Comparison of ENCODE assay signal across 25 cellular contexts in genomic region chr11:117437791-117438130, GRCh38.
DNase-seq lines count a peak whose midpoint lies in the region; ATAC-seq, FAIRE-seq and TF ChIP-seq lines count a peak whose summit lies in the region.
"Had no signal": no experiment of that assay in that cellular context is flagged by ENCODE, and none has a peak within 500 bp of the region (broad histone marks: within the 10 kb centered on the region; RNA-seq: fewer than 3 reads in every experiment).

No MANE protein-coding gene starts in this region.

- ATAC-seq in stimulated activated naive CD8-positive, alpha-beta T cell treated with anti-CD3 and anti-CD28 coated beads, Interleukin-15, amount 100 ng/mL, for 72 hours, result peak; percentile 33
- no peak for ATAC-seq in stimulated activated naive CD8-positive, alpha-beta T cell treated with anti-CD3 and anti-CD28 coated beads, Interleukin-15, Interleukin-2, amounts not matched to agents 100 U/mL and 50 U/mL, for 24 hours
- ATAC-seq in GM18502 (IDR thresholded peaks at IDR 0.05; ENCODE audit: poor library complexity, unreplicated experiment), result no peak
- ATAC-seq: A549 had no signal

- H3K27ac Mint-ChIP-seq in stimulated activated naive CD8-positive, alpha-beta T cell treated with anti-CD3 and anti-CD28 coated beads, Interleukin-15, amount 100 ng/mL, for 72 hours, result no peak overlapping the region
- H3K27ac Mint-ChIP-seq: CD14-positive monocyte; CD4-positive, alpha-beta T cell; CD8-positive, alpha-beta memory T cell had no signal

- H3K23ac ChIP-seq in H1 (ENCODE audit: insufficient read length), result no peak overlapping the region

- peak overlapping the region; percentile 95; the same call in 1 of the 2 replicates for H2BK15ac ChIP-seq in H1 (ENCODE audit: low read length)

- no peaks in the 10 kb centered on the region for H3K9me3 Mint-ChIP-seq in stimulated activated naive CD8-positive, alpha-beta T cell treated with anti-CD3 and anti-CD28 coated beads, Interleukin-15, amount 100 ng/mL, for 72 hours
- H3K9me3 Mint-ChIP-seq: CD4-positive, alpha-beta T cell; CD8-positive, alpha-beta memory T cell had no signal

- TF ChIP-seq EP300 in H1 (IDR thresholded peaks at IDR 0.05; ENCODE audit: borderline replicate concordance in 1 of 2, low read depth in 2 of 2, low read length in 2 of 2), result no peak

- H3K18ac ChIP-seq in H1 (ENCODE audit: extremely low read depth, low read length), result peak overlapping the region; percentile 60

- no peak overlapping the region for H3K4me2 ChIP-seq in H1 (ENCODE audit: insufficient read depth in 1 of 2, low read depth in 2 of 2, low read length in 2 of 2)
- H3K4me2 ChIP-seq: A549; BLaER1 treated with 17β-estradiol and CSF1 and Interleukin-3, amounts not matched to agents 10 nM and 100 nM had no signal

- intact Hi-C loops in thyroid gland (cut with DNase I), result loop anchor here (10.0 kb wide), 1 partner anchor 187 kb away; no protein-coding TSS in a partner anchor

- H2BK12ac ChIP-seq in H1 (ENCODE audit: low read depth, low read length), result peak overlapping the region; percentile 68; the same call in 1 of the 2 replicates

- peaks cover 0 to 8% (median 2%) of the 10 kb centered on the region in 4 experiments; a peak in 4 of 7 replicates for H3K4me1 ChIP-seq in H1 (replicated peaks in 1 of 4; ENCODE audit: control insufficient read depth in 3 of 4, insufficient read depth in 4 of 4, low read length in 3 of 4)
- H3K4me1 ChIP-seq in thyroid gland, result peaks cover 1 to 17% of the 10 kb centered on the region in 2 donors
- H3K4me1 ChIP-seq: A549, BE2C had no signal

- no peak overlapping the region for H3K56ac ChIP-seq in H1 (replicated peaks; ENCODE audit: insufficient read length, low read depth, low read length)

- peaks cover 26% of the 10 kb centered on the region for H3K27me3 Mint-ChIP-seq in stimulated activated naive CD8-positive, alpha-beta T cell treated with anti-CD3 and anti-CD28 coated beads, Interleukin-15, amount 100 ng/mL, for 72 hours

- H3K27ac ChIP-seq in H1 (ENCODE audit: low read depth, low read length) (no peak overlapping the region), thyroid gland (peak overlapping the region in 2 of 3 donors; percentile 39 to 67)
- H3K27ac ChIP-seq: A549; BLaER1 treated with 17β-estradiol and CSF1 and Interleukin-3, amounts not matched to agents 10 nM and 100 nM; GM23248 had no signal

- H3K4ac ChIP-seq in H1 (replicated peaks; ENCODE audit: insufficient read length, low read depth, low read length), result no peak overlapping the region

- no peak for DNase-seq in stimulated activated naive CD8-positive, alpha-beta T cell treated with anti-CD3 and anti-CD28 coated beads, Interleukin-15, amount 100 ng/mL, for 72 hours
- DNase-seq in stimulated activated naive CD8-positive, alpha-beta T cell treated with anti-CD3 and anti-CD28 coated beads, Interleukin-15, Interleukin-2, amounts not matched to agents 100 U/mL and 50 U/mL, for 24 hours, result no peak
- DNase-seq in H1 (ENCODE audit: low read depth in 1 of 2, low spot score in 2 of 2) (no peak), thyroid gland (peak; percentile 87 to 90), putamen (ENCODE audit: low spot score) (no peak)
- DNase-seq: 8988T; ACHN; AML-193; BE2C; CD4-positive, alpha-beta T cell; CD8-positive, alpha-beta memory T cell; DMS 273 treated with DMSO at 0.1 percent for 48 hours; DMS79; EL; GDM1; GM23248; HCEC 1CT had no signal

- H3K36me3 ChIP-seq in H1 (ENCODE audit: control insufficient read depth in 2 of 4, insufficient read depth in 4 of 4, low read length in 3 of 4), result no peaks in the 10 kb centered on the region
- no peaks in the 10 kb centered on the region for H3K36me3 ChIP-seq in thyroid gland
- H3K36me3 ChIP-seq: BE2C; BLaER1 treated with 17β-estradiol and CSF1 and Interleukin-3, amounts not matched to agents 10 nM and 100 nM had no signal

- no peak overlapping the region for H2AK5ac ChIP-seq in H1 (ENCODE audit: low read depth, low read length)

- no peaks in the 10 kb centered on the region for H3K79me1 ChIP-seq in H1 (ENCODE audit: low read depth, low read length)

- no peak overlapping the region for H4K91ac ChIP-seq in H1 (replicated peaks; ENCODE audit: insufficient read length, low read length)

- H2BK5ac ChIP-seq in H1 (ENCODE audit: low read depth, low read length), result no peak overlapping the region; the same call in 1 of the 2 replicates

- H3K4me1 Mint-ChIP-seq in stimulated activated naive CD8-positive, alpha-beta T cell treated with anti-CD3 and anti-CD28 coated beads, Interleukin-15, amount 100 ng/mL, for 72 hours, result no peaks in the 10 kb centered on the region
- H3K4me1 Mint-ChIP-seq: CD8-positive, alpha-beta memory T cell had no signal

- whole genome bisulfite sequencing in H1 (ENCODE audit: extremely low coverage in 1 of 2, insufficient coverage in 1 of 2, insufficient read length in 1 of 2, insufficient replicate concordance in 2 of 2, low coverage in 1 of 2, low lambda C conversion rate in 2 of 2, missing lambda C conversion rate in 1 of 2), 2 experiments, result 82% methylated on average over 9 of the region's 14 CpGs; no CpG with 5 or more reads in 1 of the 2 experiments
- WGBS in thyroid gland, 2 donors, result 34 to 49% methylated on average over 11 to 13 of the region's 14 CpGs

- no peak overlapping the region for H3K14ac ChIP-seq in H1 (ENCODE audit: insufficient read length)

- H3K27me3 ChIP-seq in H1 (replicated peaks in 1 of 4; ENCODE audit: control insufficient read depth in 3 of 4, extremely low read depth in 1 of 4, insufficient read depth in 3 of 4, low read length in 3 of 4), result peaks cover 0 to under 1% (median 0%) of the 10 kb centered on the region in 4 experiments; a peak in 1 of 7 replicates
- H3K27me3 ChIP-seq in thyroid gland, result no peaks in the 10 kb centered on the region
- H3K27me3 ChIP-seq: BE2C; BLaER1 treated with 17β-estradiol and CSF1 and Interleukin-3, amounts not matched to agents 10 nM and 100 nM had no signal

- H4K5ac ChIP-seq in H1 (ENCODE audit: insufficient read length, low read depth, low read length), result no peak overlapping the region

- peaks cover 11% of the 10 kb centered on the region for H3K23me2 ChIP-seq in H1 (ENCODE audit: low read depth, low read length)

- H4K8ac ChIP-seq in H1 (ENCODE audit: extremely low read depth, insufficient read depth, low read length), result no peak overlapping the region

- CTCF ChIA-PET in H1 (lab: Charles Lee; ENCODE audit: partially characterized antibody), result interaction anchor here (0.5 to 2.4 kb wide), 3 partner anchors 9 to 193 kb away, joined by 3 to 15 read pairs (median 3); no protein-coding TSS in a partner anchor

- POLR2A ChIA-PET in H1 (lab: Charles Lee; ENCODE audit: partially characterized antibody), result interaction anchor here (1.1 kb wide), 1 partner anchor 9 kb away, joined by 3 read pairs; no protein-coding TSS in a partner anchor

- no peak for TF ChIP-seq CTCF in H1 (IDR thresholded peaks at IDR 0.05; ENCODE audit: control extremely low read depth in 1 of 3, insufficient read depth in 1 of 3, low read depth in 1 of 3, low read length in 3 of 3)
- no peak for TF ChIP-seq CTCF in thyroid gland (IDR thresholded peaks at IDR 0.05)

- no peak overlapping the region for H2BK120ac ChIP-seq in H1 (replicated peaks; ENCODE audit: low read depth, low read length)

- H4K20me1 ChIP-seq in H1 (replicated peaks in 1 of 2; ENCODE audit: control insufficient read depth in 1 of 2, insufficient read depth in 2 of 2, low read length in 2 of 2), result peaks cover 0 to 5% of the 10 kb centered on the region in 2 experiments

- H3K79me2 ChIP-seq in H1 (ENCODE audit: control insufficient read depth in 1 of 2, insufficient read depth in 2 of 2, low read length in 2 of 2), result no peaks in the 10 kb centered on the region; a peak in 1 of 4 replicates

- TF ChIP-seq POLR2A in H1 (IDR thresholded peaks at IDR 0.05; ENCODE audit: control extremely low read depth in 1 of 2, low read depth in 2 of 2, low read length in 2 of 2), result no peak
- no peak for TF ChIP-seq POLR2A in thyroid gland (IDR thresholded peaks at IDR 0.05)

- no peak overlapping the region for H2AFZ ChIP-seq in H1 (ENCODE audit: low read length)
- H2AFZ ChIP-seq: GM23248 had no signal

- no peak for FAIRE-seq in H1 (lab: Jason Lieb, UNC)
- FAIRE-seq: A549, D721Med, GM12878, GM18507, H54 had no signal

- peak overlapping the region; percentile 97; the same call in 1 of the 2 replicates for H2BK20ac ChIP-seq in H1 (ENCODE audit: low read length)

- H3K9ac ChIP-seq in H1 (replicated peaks in 1 of 4; ENCODE audit: extremely low read depth in 1 of 4, low read depth in 3 of 4, low read length in 3 of 4), result no peak overlapping the region
- H3K9ac ChIP-seq: BLaER1 treated with 17β-estradiol and CSF1 and Interleukin-3, amounts not matched to agents 10 nM and 100 nM; GM23248 had no signal

- H3K4me3 Mint-ChIP-seq in stimulated activated naive CD8-positive, alpha-beta T cell treated with anti-CD3 and anti-CD28 coated beads, Interleukin-15, amount 100 ng/mL, for 72 hours, result no peak overlapping the region
- H3K4me3 Mint-ChIP-seq: CD14-positive monocyte; CD4-positive, alpha-beta T cell; CD8-positive, alpha-beta memory T cell had no signal

- no peak for TF ChIP-seq RAD21 in H1 (IDR thresholded peaks at IDR 0.05 in 1 of 2, conservative IDR thresholded peaks at IDR 0.05 in 1 of 2; ENCODE audit: low read depth in 2 of 2, low read length in 2 of 2)

- no peaks in the 10 kb centered on the region for H3K9me3 ChIP-seq in H1 (ENCODE audit: insufficient read depth in 2 of 2, low read depth in 1 of 2, low read length in 1 of 2)
- H3K9me3 ChIP-seq in thyroid gland, result no peaks in the 10 kb centered on the region
- H3K9me3 ChIP-seq: A549; BE2C; BLaER1 treated with 17β-estradiol and CSF1 and Interleukin-3, amounts not matched to agents 10 nM and 100 nM had no signal

- H3K4me3 ChIP-seq in H1 (ENCODE audit: extremely low read depth in 1 of 4, insufficient read depth in 2 of 4, low read depth in 3 of 4, low read length in 4 of 4) (no peak overlapping the region), thyroid gland (replicated peaks in 1 of 3) (no peak overlapping the region)
- H3K4me3 ChIP-seq: A549; BLaER1 treated with 17β-estradiol and CSF1 and Interleukin-3, amounts not matched to agents 10 nM and 100 nM; GM12878; GM23248 had no signal

TF ChIP-seq in H1, 55 proteins besides CTCF, POLR2A, EP300 and RAD21 (continues in another document):
- TF ChIP-seq SP1 (IDR thresholded peaks at IDR 0.05; ENCODE audit: low read depth, low read length) (no peak), CBX8 (IDR thresholded peaks at IDR 0.05; ENCODE audit: borderline replicate concordance, low read depth, low read length) (no peak), GABPA (IDR thresholded peaks at IDR 0.05; ENCODE audit: borderline replicate concordance, insufficient read depth, low read length) (no peak), CREB1 (IDR thresholded peaks at IDR 0.05) (no peak), BACH1 (IDR thresholded peaks at IDR 0.05; ENCODE audit: low read length) (no peak), TAF7 (optimal IDR thresholded peaks at IDR 0.05; ENCODE audit: borderline replicate concordance, low read depth, low read length) (no peak), CHD2 (IDR thresholded peaks at IDR 0.05; ENCODE audit: low read length) (no peak), TEAD4 (IDR thresholded peaks at IDR 0.05; ENCODE audit: low read depth, low read length) (no peak)
- TF ChIP-seq, protein P1, sequence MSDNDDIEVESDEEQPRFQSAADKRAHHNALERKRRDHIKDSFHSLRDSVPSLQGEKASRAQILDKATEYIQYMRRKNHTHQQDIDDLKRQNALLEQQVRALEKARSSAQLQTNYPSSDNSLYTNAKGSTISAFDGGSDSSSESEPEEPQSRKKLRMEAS (IDR thresholded peaks at IDR 0.05), result no peak

Comparison
In these comparisons a context has a peak if more than half of its experiments do, and no peak if none do; other contexts are left out.
1. DNase-seq: peak in thyroid gland (2 of 2); none in stimulated activated naive CD8-positive, alpha-beta T cell treated with anti-CD3 and anti-CD28 coated beads, Interleukin-15, amount 100 ng/mL, for 72 hours (0 of 2), stimulated activated naive CD8-positive, alpha-beta T cell treated with anti-CD3 and anti-CD28 coated beads, Interleukin-15, Interleukin-2, amounts not matched to agents 100 U/mL and 50 U/mL, for 24 hours (single experiment), H1 (0 of 2) and putamen (single experiment).